In the genomic region with DNA sequence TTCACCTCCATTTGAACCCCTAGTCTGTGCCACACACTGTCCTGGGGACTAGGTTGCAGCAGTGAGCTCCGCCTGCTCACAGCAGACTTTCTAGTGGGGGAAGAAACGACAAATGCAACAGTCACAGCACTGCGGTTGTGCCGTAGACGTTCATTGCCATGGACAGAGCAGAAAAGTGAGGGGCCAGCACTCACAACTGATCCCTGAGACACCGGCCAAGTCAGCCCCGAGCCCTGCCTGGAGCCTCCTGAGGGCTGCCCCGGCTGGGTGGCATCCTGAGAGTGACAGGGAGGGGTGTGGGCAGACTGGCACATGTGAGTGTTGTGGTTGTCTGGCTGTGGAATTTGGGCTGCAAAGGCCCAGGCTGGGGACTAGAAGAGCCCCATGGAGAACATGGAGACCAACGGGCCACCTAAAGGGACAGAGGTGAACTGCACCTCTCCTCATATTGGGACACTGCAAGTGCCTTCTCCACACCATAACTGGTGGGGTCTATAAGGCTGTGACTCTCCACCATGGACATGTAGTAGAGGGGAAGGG, we compare ENCODE assay signal across 10 cellular contexts. TPM values are rescaled to one million over a fixed set of nuclear protein-coding genes. Genes with fewer than 3 reads are reported as not detected.
DNase-seq lines count a peak whose midpoint lies in the region; ATAC-seq and TF ChIP-seq lines count a peak whose summit lies in the region.
"Had no signal": no experiment of that assay in that cellular context is flagged by ENCODE, and none has a peak within 500 bp of the region (broad histone marks: within the 10 kb centered on the region; RNA-seq: fewer than 3 reads in every experiment).

No MANE protein-coding gene starts in this region.

- DNase-seq in COLO668 (lab: John Stamatoyannopoulos, UW; ENCODE audit: unreplicated experiment) = peak; percentile 14
- no peak for DNase-seq in activated CD4-positive, CD25-positive, alpha-beta regulatory T cell treated with anti-CD3 and anti-CD28 coated beads, Interleukin-2, amount 50 U/mL, for 72 hours
- DNase-seq in immature natural killer cell = no peak
- no peak for DNase-seq in NCI-H510A (lab: John Stamatoyannopoulos, UW)
- no peak for DNase-seq in effector memory CD8-positive, alpha-beta T cell
- DNase-seq: NCI-H2171 treated with DMSO at 0.1 percent for 48 hours had no signal

- H3K9ac ChIP-seq in liver (ENCODE audit: low read depth in 1 of 2, low read length in 2 of 2) = no peak overlapping the region

- no peaks in the 10 kb centered on the region for H3K9me3 Mint-ChIP-seq in immature natural killer cell
- H3K9me3 Mint-ChIP-seq in effector memory CD8-positive, alpha-beta T cell = no peaks in the 10 kb centered on the region
- H3K9me3 Mint-ChIP-seq: stimulated activated effector memory CD8-positive, alpha-beta T cell treated with anti-CD3 and anti-CD28 coated beads, Interleukin-12 subunit alpha, Interleukin-12 subunit beta, amount 100 ng/mL, for 72 hours had no signal

- peak; percentile 30 to 44 for TF ChIP-seq RAD21 in liver (IDR thresholded peaks at IDR 0.05)

- H3K4me3 ChIP-seq in liver (ENCODE audit: low read depth in 1 of 3, low read length in 3 of 3) = no peak overlapping the region

- peak; percentile 43 for TF ChIP-seq CTCF in liver (IDR thresholded peaks at IDR 0.05; ENCODE audit: low read depth, low read length, missing input control)

- ATAC-seq in GM18907 (IDR thresholded peaks at IDR 0.05; ENCODE audit: unreplicated experiment) = peak; percentile 53
- ATAC-seq in SK-N-SH treated with all-trans-retinoic acid at 6 μM for 48 hours = peak; percentile 69
- ATAC-seq in effector memory CD8-positive, alpha-beta T cell (replicated peaks) = no peak
- ATAC-seq: stimulated activated effector memory CD8-positive, alpha-beta T cell treated with anti-CD3 and anti-CD28 coated beads, Interleukin-12 subunit alpha, Interleukin-12 subunit beta, amount 100 ng/mL, for 72 hours had no signal

- no peak overlapping the region for H3K27ac ChIP-seq in liver (ENCODE audit: low read depth in 1 of 2, low read length in 2 of 2)

- peaks cover 0 to 12% (median 4%) of the 10 kb centered on the region in 3 donors for H3K27me3 Mint-ChIP-seq in immature natural killer cell (ENCODE audit: low read depth in 3 of 3)
- peaks cover 0 to 10% of the 10 kb centered on the region in 2 donors for H3K27me3 Mint-ChIP-seq in effector memory CD8-positive, alpha-beta T cell

- peaks cover 0 to 4% (median 0%) of the 10 kb centered on the region in 4 donors for H3K27me3 ChIP-seq in liver (ENCODE audit: control insufficient read depth in 4 of 4, insufficient read depth in 4 of 4, low read length in 3 of 4)

- no peaks in the 10 kb centered on the region for H3K36me3 Mint-ChIP-seq in immature natural killer cell
- H3K36me3 Mint-ChIP-seq in effector memory CD8-positive, alpha-beta T cell (ENCODE audit: insufficient read depth) = no peaks in the 10 kb centered on the region
- H3K36me3 Mint-ChIP-seq: stimulated activated effector memory CD8-positive, alpha-beta T cell treated with anti-CD3 and anti-CD28 coated beads, Interleukin-12 subunit alpha, Interleukin-12 subunit beta, amount 100 ng/mL, for 72 hours had no signal

- H3K4me1 ChIP-seq in liver (ENCODE audit: control insufficient read depth in 4 of 4, insufficient read depth in 4 of 4, low read length in 3 of 4) = peaks cover 0 to 2% (median under 1%) of the 10 kb centered on the region in 4 donors

- H3K27ac Mint-ChIP-seq in immature natural killer cell = no peak overlapping the region
- H3K27ac Mint-ChIP-seq in effector memory CD8-positive, alpha-beta T cell = no peak overlapping the region
- H3K27ac Mint-ChIP-seq: stimulated activated effector memory CD8-positive, alpha-beta T cell treated with anti-CD3 and anti-CD28 coated beads, Interleukin-12 subunit alpha, Interleukin-12 subunit beta, amount 100 ng/mL, for 72 hours had no signal

- peaks cover 0 to 2% (median 0%) of the 10 kb centered on the region in 4 donors for H3K9me3 ChIP-seq in liver (ENCODE audit: control insufficient read depth in 4 of 4, low read length in 3 of 4)

- 72% methylated on average over 9 of the region's 9 CpGs for WGBS in liver

- peaks cover 0 to 1% of the 10 kb centered on the region in 2 donors for H3K4me1 Mint-ChIP-seq in immature natural killer cell
- no peaks in the 10 kb centered on the region for H3K4me1 Mint-ChIP-seq in effector memory CD8-positive, alpha-beta T cell (ENCODE audit: low read depth in 2 of 2)
- H3K4me1 Mint-ChIP-seq: stimulated activated effector memory CD8-positive, alpha-beta T cell treated with anti-CD3 and anti-CD28 coated beads, Interleukin-12 subunit alpha, Interleukin-12 subunit beta, amount 100 ng/mL, for 72 hours had no signal

- H3K4me3 Mint-ChIP-seq in immature natural killer cell = no peak overlapping the region
- no peak overlapping the region for H3K4me3 Mint-ChIP-seq in effector memory CD8-positive, alpha-beta T cell
- H3K4me3 Mint-ChIP-seq: stimulated activated effector memory CD8-positive, alpha-beta T cell treated with anti-CD3 and anti-CD28 coated beads, Interleukin-12 subunit alpha, Interleukin-12 subunit beta, amount 100 ng/mL, for 72 hours had no signal

- H3K36me3 ChIP-seq in liver (ENCODE audit: control insufficient read depth in 4 of 4, insufficient read depth in 3 of 4, low read depth in 1 of 4, low read length in 3 of 4) = no peaks in the 10 kb centered on the region

TF ChIP-seq in SK-N-SH treated with all-trans-retinoic acid at 6 μM for 48 hours, 23 proteins besides CTCF, POLR2A, EP300 and RAD21:
- no peak for TF ChIP-seq SNAI2 (CRISPR knock-in tag; IDR thresholded peaks at IDR 0.05)
- no peak for TF ChIP-seq ZNF565 (CRISPR knock-in tag; conservative IDR thresholded peaks at IDR 0.05; ENCODE audit: low read depth)
- TF ChIP-seq, protein P1, sequence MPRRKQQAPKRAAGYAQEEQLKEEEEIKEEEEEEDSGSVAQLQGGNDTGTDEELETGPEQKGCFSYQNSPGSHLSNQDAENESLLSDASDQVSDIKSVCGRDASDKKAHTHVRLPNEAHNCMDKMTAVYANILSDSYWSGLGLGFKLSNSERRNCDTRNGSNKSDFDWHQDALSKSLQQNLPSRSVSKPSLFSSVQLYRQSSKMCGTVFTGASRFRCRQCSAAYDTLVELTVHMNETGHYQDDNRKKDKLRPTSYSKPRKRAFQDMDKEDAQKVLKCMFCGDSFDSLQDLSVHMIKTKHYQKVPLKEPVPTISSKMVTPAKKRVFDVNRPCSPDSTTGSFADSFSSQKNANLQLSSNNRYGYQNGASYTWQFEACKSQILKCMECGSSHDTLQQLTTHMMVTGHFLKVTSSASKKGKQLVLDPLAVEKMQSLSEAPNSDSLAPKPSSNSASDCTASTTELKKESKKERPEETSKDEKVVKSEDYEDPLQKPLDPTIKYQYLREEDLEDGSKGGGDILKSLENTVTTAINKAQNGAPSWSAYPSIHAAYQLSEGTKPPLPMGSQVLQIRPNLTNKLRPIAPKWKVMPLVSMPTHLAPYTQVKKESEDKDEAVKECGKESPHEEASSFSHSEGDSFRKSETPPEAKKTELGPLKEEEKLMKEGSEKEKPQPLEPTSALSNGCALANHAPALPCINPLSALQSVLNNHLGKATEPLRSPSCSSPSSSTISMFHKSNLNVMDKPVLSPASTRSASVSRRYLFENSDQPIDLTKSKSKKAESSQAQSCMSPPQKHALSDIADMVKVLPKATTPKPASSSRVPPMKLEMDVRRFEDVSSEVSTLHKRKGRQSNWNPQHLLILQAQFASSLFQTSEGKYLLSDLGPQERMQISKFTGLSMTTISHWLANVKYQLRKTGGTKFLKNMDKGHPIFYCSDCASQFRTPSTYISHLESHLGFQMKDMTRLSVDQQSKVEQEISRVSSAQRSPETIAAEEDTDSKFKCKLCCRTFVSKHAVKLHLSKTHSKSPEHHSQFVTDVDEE (CRISPR knock-in tag; IDR thresholded peaks at IDR 0.05) = no peak

TF ChIP-seq in liver, 16 proteins besides CTCF, POLR2A, EP300 and RAD21:
- no peak for TF ChIP-seq GABPA (IDR thresholded peaks at IDR 0.05 in 1 of 2, conservative IDR thresholded peaks at IDR 0.05 in 1 of 2)
- no peak for TF ChIP-seq EGR1 (IDR thresholded peaks at IDR 0.05; ENCODE audit: low read depth in 2 of 2)
- TF ChIP-seq RXRA (IDR thresholded peaks at IDR 0.05) = no peak

RNA-seq across cellular contexts. Expression of a gene that starts 4.6 kb away (rescaled TPM):
- total RNA-seq in liver = 100 to 1,000 TPM in 1 of 2 donors, 1 to 10 TPM in 1; 1.9 to 164 TPM
- under 1 TPM; 0.42 to 0.90 TPM for polyA plus RNA-seq in liver
- polyA plus RNA-seq in immature natural killer cell = not detected

RNA-seq across cellular contexts. Expression of a gene that starts 22.0 kb away (rescaled TPM):
- total RNA-seq in liver = under 1 TPM in 1 of 2 donors, not detected in 1; 0.17 TPM
- polyA plus RNA-seq in liver = under 1 TPM in 1 of 2 donors, not detected in 1; 0.02 TPM
- not detected for polyA plus RNA-seq in immature natural killer cell

RNA-seq across cellular contexts. Expression of a gene that starts 36.1 kb away (rescaled TPM):
- total RNA-seq in liver = 10 to 100 TPM in 1 of 2 donors, under 1 TPM in 1; 0.84 to 44.4 TPM
- polyA plus RNA-seq in liver (1 to 10 TPM in 1 of 2 donors, under 1 TPM in 1; 0.25 to 1.9 TPM), immature natural killer cell (under 1 TPM in 2 of 3 donors, not detected in 1; 0.07 to 0.09 TPM)

RNA-seq across cellular contexts. Expression of a gene that starts 52.7 kb away (rescaled TPM):
- 1 to 10 TPM; 8.9 to 9.7 TPM for total RNA-seq in liver
- polyA plus RNA-seq in liver (10 to 100 TPM in 1 of 2 donors, 1 to 10 TPM in 1; 9.9 to 14.7 TPM), immature natural killer cell (10 to 100 TPM; 36.7 to 42.8 (median 38.4) TPM)
